Comparison of ENCODE assay signal across 10 cellular contexts in the genomic region with DNA sequence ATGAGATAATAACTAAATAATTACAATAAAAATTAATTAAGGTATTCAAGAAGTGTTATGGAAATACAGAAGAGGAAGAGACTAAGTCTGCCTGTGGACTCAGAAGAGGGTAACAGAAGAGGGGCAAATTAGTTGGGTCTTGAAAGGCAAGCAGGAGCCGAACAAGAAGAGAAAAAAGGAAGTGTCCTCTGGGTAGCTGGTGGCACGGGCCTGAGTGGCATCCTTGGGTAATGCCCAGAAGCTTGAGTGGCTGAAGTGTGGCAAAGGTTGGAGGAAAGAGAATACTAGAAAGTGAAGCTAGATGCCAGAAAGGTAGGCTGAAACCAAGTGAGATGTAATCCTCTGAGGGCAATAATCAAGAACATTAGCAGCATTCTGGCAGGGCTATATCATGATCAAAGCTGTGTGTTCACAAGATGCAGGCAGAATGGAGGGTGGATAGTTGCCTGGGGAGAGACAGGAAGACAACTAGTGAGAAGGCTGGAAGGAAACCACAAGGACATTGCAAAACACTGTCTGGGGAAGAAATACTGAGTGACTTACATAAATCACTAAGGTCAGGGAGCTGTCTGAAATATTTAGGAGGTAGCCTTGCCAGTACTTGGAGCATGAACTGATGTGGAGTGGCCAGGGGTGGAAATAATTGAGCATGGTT. TPM values are rescaled to one million over a fixed set of nuclear protein-coding genes. Genes with fewer than 3 reads are reported as not detected.
A peak's percentile ranks its signal among the peaks of the same experiment; 100 is the strongest.
DNase-seq lines count a peak whose midpoint lies in the region; ATAC-seq and TF ChIP-seq lines count a peak whose summit lies in the region.
"Had no signal": no experiment of that assay in that cellular context is flagged by ENCODE, and none has a peak within 500 bp of the region (broad histone marks: within the 10 kb centered on the region; RNA-seq: fewer than 3 reads in every experiment).

No MANE protein-coding gene starts in this region.

- H3K36me3 Mint-ChIP-seq in activated naive CD4-positive, alpha-beta T cell treated with anti-CD3 and anti-CD28 coated beads for 36 hours (ENCODE audit: low read depth): peaks cover 13% of the 10 kb centered on the region

- H3K4me1 ChIP-seq in RWPE2 (ENCODE audit: insufficient read depth, poor library complexity, severe bottlenecking) (no peaks in the 10 kb centered on the region), fibroblast of lung (ENCODE audit: control insufficient read depth, extremely low read depth, insufficient read depth, low read length) (peaks cover 4% of the 10 kb centered on the region)
- H3K4me1 ChIP-seq: uterus had no signal

- H3K4me2 ChIP-seq in fibroblast of lung (ENCODE audit: extremely low read depth, insufficient read depth, low read length): no peak overlapping the region

- no peaks in the 10 kb centered on the region for H4K20me1 ChIP-seq in fibroblast of lung (ENCODE audit: control insufficient read depth, extremely low read depth, insufficient read depth, low read length)

- no peak for TF ChIP-seq CTCF in RWPE2 (IDR thresholded peaks at IDR 0.05; ENCODE audit: poor library complexity, severe bottlenecking)
- no peak for TF ChIP-seq CTCF in fibroblast of lung (conservative IDR thresholded peaks at IDR 0.05 in 1 of 2, IDR thresholded peaks at IDR 0.05 in 1 of 2; ENCODE audit: low read depth in 1 of 2, low read length in 2 of 2)

- H3K27me3 ChIP-seq in RWPE2 (ENCODE audit: insufficient read depth, poor library complexity, severe bottlenecking): no peaks in the 10 kb centered on the region
- no peaks in the 10 kb centered on the region for H3K27me3 ChIP-seq in fibroblast of lung (ENCODE audit: control insufficient read depth, insufficient read depth, low read length)
- H3K27me3 ChIP-seq: uterus had no signal

- no peaks in the 10 kb centered on the region for H3K9me3 ChIP-seq in RWPE2 (ENCODE audit: severe bottlenecking)
- H3K9me3 ChIP-seq in fibroblast of lung (ENCODE audit: control insufficient read depth, insufficient read depth, low read depth, low read length): no peaks in the 10 kb centered on the region
- H3K9me3 ChIP-seq: uterus had no signal

- peak overlapping the region; percentile 37 for H3K27ac Mint-ChIP-seq in activated naive CD4-positive, alpha-beta T cell treated with anti-CD3 and anti-CD28 coated beads for 36 hours

- H3K9ac ChIP-seq in fibroblast of lung (ENCODE audit: insufficient read depth, low read length): no peak overlapping the region

- intact Hi-C loops in activated naive CD4-positive, alpha-beta T cell treated with anti-CD3 and anti-CD28 coated beads for 36 hours (cut with micrococcal nuclease): no loop called here

- H3K27ac ChIP-seq in RWPE2 (ENCODE audit: poor library complexity, severe bottlenecking) (no peak overlapping the region), fibroblast of lung (ENCODE audit: insufficient read depth, low read length) (no peak overlapping the region)
- H3K27ac ChIP-seq: uterus had no signal

- H3K4me3 ChIP-seq in RWPE2 (ENCODE audit: severe bottlenecking) (no peak overlapping the region), fibroblast of lung (replicated peaks in 1 of 4; ENCODE audit: control extremely low read depth in 1 of 4, insufficient read depth in 1 of 4, low read depth in 3 of 4, low read length in 4 of 4) (no peak overlapping the region)
- H3K4me3 ChIP-seq: uterus had no signal

- no peaks in the 10 kb centered on the region for H3K36me3 ChIP-seq in RWPE2 (ENCODE audit: low read depth)
- no peaks in the 10 kb centered on the region for H3K36me3 ChIP-seq in fibroblast of lung (ENCODE audit: control insufficient read depth, insufficient read depth, low read length)
- H3K36me3 ChIP-seq: uterus had no signal

- H3K4me1 Mint-ChIP-seq in activated naive CD4-positive, alpha-beta T cell treated with anti-CD3 and anti-CD28 coated beads for 36 hours (ENCODE audit: low read depth): peaks cover 86% of the 10 kb centered on the region

- H3K4me3 Mint-ChIP-seq in activated naive CD4-positive, alpha-beta T cell treated with anti-CD3 and anti-CD28 coated beads for 36 hours: no peak overlapping the region

- peaks cover 45% of the 10 kb centered on the region for H3K79me2 ChIP-seq in fibroblast of lung (ENCODE audit: control insufficient read depth, insufficient read depth, low read length)

- ATAC-seq in RWPE2 (ENCODE audit: low read depth) (peak; percentile 66; the same call in 2 of the 3 replicates), GM18858 (IDR thresholded peaks at IDR 0.05; ENCODE audit: unreplicated experiment) (no peak)

- DNase-seq in activated naive CD4-positive, alpha-beta T cell treated with anti-CD3 and anti-CD28 coated beads for 36 hours: no peak
- no peak for DNase-seq in activated naive CD4-positive, alpha-beta T cell (lab: John Stamatoyannopoulos, UW)
- DNase-seq in RWPE2 (ENCODE audit: low spot score) (no peak), fibroblast of lung (ENCODE audit: low read depth in 2 of 2) (peak; percentile 77 to 92), stromal cell of bone marrow (ENCODE audit: low read depth) (peak; percentile 71), cerebellum (ENCODE audit: low spot score) (no peak)
- no peak for DNase-seq in activated effector memory CD4-positive, alpha-beta T cell treated with Interleukin-2 at 50 U/mL for 16 hours
- DNase-seq: SW 1271, uterus had no signal

- H3K9me3 Mint-ChIP-seq in activated naive CD4-positive, alpha-beta T cell treated with anti-CD3 and anti-CD28 coated beads for 36 hours: no peaks in the 10 kb centered on the region

- no peaks in the 10 kb centered on the region for H3K27me3 Mint-ChIP-seq in activated naive CD4-positive, alpha-beta T cell treated with anti-CD3 and anti-CD28 coated beads for 36 hours (ENCODE audit: low read depth)

- no peak overlapping the region for H2AFZ ChIP-seq in fibroblast of lung (ENCODE audit: low read length)

- CTCF ChIA-PET in activated naive CD4-positive, alpha-beta T cell treated with anti-CD3 and anti-CD28 coated beads for 36 hours (lab: Charles Lee): interaction anchor here (0.5 to 2.5 kb wide), 5 partner anchors 14 to 684 kb away, joined by 3 to 7 read pairs (median 5); partner anchors contain the start of gene DOCK10

RNA-seq across cellular contexts. Expression of gene DOCK10, which starts 16.2 kb away (rescaled TPM):
- total RNA-seq in activated naive CD4-positive, alpha-beta T cell treated with anti-CD3 and anti-CD28 coated beads for 36 hours: 100 to 1,000 TPM; 123 to 137 TPM
- total RNA-seq in fibroblast of lung: 11.8 and 26.3 TPM in 2 replicates
- 20.8 and 36.3 TPM in 2 replicates for polyA plus RNA-seq in fibroblast of lung
- 14.1 and 19.7 TPM in 2 replicates for polyA plus RNA-seq in fibroblast of lung (2012)
- 28.5 and 30.9 TPM in 2 replicates for polyA minus RNA-seq in fibroblast of lung (ENCODE audit: low replicate concordance)
- 53.0 TPM for total RNA-seq in cerebellum

Comparison
In these comparisons a context has a peak if more than half of its experiments do, and no peak if none do; other contexts are left out.
1. DNase-seq: peak in fibroblast of lung (2 of 2) and stromal cell of bone marrow (single experiment); none in activated naive CD4-positive, alpha-beta T cell treated with anti-CD3 and anti-CD28 coated beads for 36 hours (single experiment), activated naive CD4-positive, alpha-beta T cell (0 of 4), RWPE2 (single experiment), cerebellum (single experiment) and activated effector memory CD4-positive, alpha-beta T cell treated with Interleukin-2 at 50 U/mL for 16 hours (single experiment).